In the genomic region with DNA sequence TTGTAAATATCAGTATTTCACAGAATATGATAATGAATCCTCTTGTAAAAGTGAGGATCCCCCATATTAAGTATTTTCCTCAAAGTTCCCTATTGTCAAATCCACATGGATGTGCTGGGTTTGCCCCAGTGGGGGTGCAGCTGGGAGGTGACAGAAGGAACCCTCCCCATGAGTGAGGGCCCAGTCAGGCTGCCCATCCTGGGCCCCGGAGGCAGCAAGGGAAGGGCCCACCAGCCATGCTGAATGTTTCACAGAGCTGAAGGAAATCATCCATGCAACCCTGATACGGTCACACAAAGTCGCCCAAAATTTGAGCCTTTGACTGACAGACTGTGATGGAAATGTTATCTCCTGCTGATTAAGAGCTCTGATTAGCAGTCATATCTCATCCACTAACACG, we compare ENCODE assay signal across 35 cellular contexts. TPM values are rescaled to one million over a fixed set of nuclear protein-coding genes. Genes with fewer than 3 reads are reported as not detected.
"Had no signal": no experiment of that assay in that cellular context is flagged by ENCODE, and none has a peak within 500 bp of the region (broad histone marks: within the 10 kb centered on the region; RNA-seq: fewer than 3 reads in every experiment).

No MANE protein-coding gene starts in this region.

- H3K36me3 Mint-ChIP-seq: activated CD8-positive, alpha-beta memory T cell treated with anti-CD3 and anti-CD28 coated beads, Interleukin-2, amount 10 ng/mL, durations not matched to agents 7 days and 5 days; activated naive CD4-positive, alpha-beta T cell treated with anti-CD3 and anti-CD28 coated beads, Interleukin-2, amount 50 U/mL, for 24 hours had no signal

- H3K36me3 ChIP-seq: adrenal gland, esophagus squamous epithelium had no signal

- H3K27me3 ChIP-seq: adrenal gland, body of pancreas, esophagus squamous epithelium had no signal

- H3K4me3 ChIP-seq: adrenal gland, body of pancreas, esophagus squamous epithelium had no signal

- H3K4me1 Mint-ChIP-seq: activated naive CD8-positive, alpha-beta T cell treated with anti-CD3 and anti-CD28 coated beads for 36 hours; activated naive CD8-positive, alpha-beta T cell treated with anti-CD3 and anti-CD28 coated beads, Interleukin-2, amount 50 U/mL, for 24 hours had no signal

- H3K27ac Mint-ChIP-seq: activated CD4-positive, alpha-beta memory T cell treated with anti-CD3 and anti-CD28 coated beads for 36 hours; activated CD4-positive, alpha-beta T cell treated with anti-CD3 and anti-CD28 coated beads for 36 hours; activated CD4-positive, alpha-beta T cell treated with anti-CD3 and anti-CD28 coated beads, Interleukin-2, amount 10 ng/mL, durations not matched to agents 24 days and 14 days; activated CD8-positive, alpha-beta memory T cell treated with anti-CD3 and anti-CD28 coated beads, Interleukin-2, amount 10 ng/mL, durations not matched to agents 7 days and 5 days; activated CD8-positive, alpha-beta T cell treated with anti-CD3 and anti-CD28 coated beads, Interleukin-2, amount 10 ng/mL, durations not matched to agents 7 days and 5 days; activated naive CD4-positive, alpha-beta T cell treated with anti-CD3 and anti-CD28 coated beads for 36 hours; activated naive CD4-positive, alpha-beta T cell treated with anti-CD3 and anti-CD28 coated beads, Interleukin-2, amount 50 U/mL, for 24 hours; activated naive CD8-positive, alpha-beta T cell treated with anti-CD3 and anti-CD28 coated beads for 36 hours; activated naive CD8-positive, alpha-beta T cell treated with anti-CD3 and anti-CD28 coated beads, Interleukin-2, amount 50 U/mL, for 24 hours; activated T-helper 1 cell treated with anti-CD3 and anti-CD28 coated beads, Interleukin-12 subunit alpha, Interleukin-12 subunit beta, Interleukin-2, Interleukin-4 antibody, amounts not matched to agents 30 ng/mL and 10 ng/mL and 1 ng/mL, durations not matched to agents 14 hours and 24 hours and 36 hours; activated T-helper 2 cell treated with anti-CD3 and anti-CD28 coated beads, Interferon-gamma antibody, Interleukin-2, Interleukin-4, amounts not matched to agents 10 μg/mL and 5 μg/mL and 100 μg/mL, durations not matched to agents 14 hours and 24 hours and 36 hours; effector memory CD8-positive, alpha-beta T cell had no signal

- DNase-seq: activated CD4-positive, alpha-beta memory T cell treated with anti-CD3 and anti-CD28 coated beads for 36 hours; activated CD4-positive, alpha-beta T cell treated with anti-CD3 and anti-CD28 coated beads for 36 hours; activated CD4-positive, alpha-beta T cell treated with anti-CD3 and anti-CD28 coated beads, Interleukin-2, amount 10 ng/mL, durations not matched to agents 24 days and 14 days; activated CD4-positive, CD25-positive, alpha-beta regulatory T cell; activated CD4-positive, CD25-positive, alpha-beta regulatory T cell treated with anti-CD3 and anti-CD28 coated beads, Interleukin-2, amount 50 U/mL, for 72 hours; activated CD8-positive, alpha-beta memory T cell treated with anti-CD3 and anti-CD28 coated beads, Interleukin-2, amount 10 ng/mL, durations not matched to agents 7 days and 5 days; activated CD8-positive, alpha-beta memory T cell treated with anti-CD3 and anti-CD28 coated beads, Interleukin-2, amount 50 U/mL, for 4 hours; activated CD8-positive, alpha-beta T cell treated with anti-CD3 and anti-CD28 coated beads, Interleukin-2, amount 10 ng/mL, durations not matched to agents 7 days and 5 days; activated effector memory CD4-positive, alpha-beta T cell treated with anti-CD3 and anti-CD28 coated beads, Interleukin-2, amount 50 U/mL, for 16 hours; activated naive CD4-positive, alpha-beta T cell treated with anti-CD3 and anti-CD28 coated beads for 36 hours; activated naive CD8-positive, alpha-beta T cell treated with anti-CD3 and anti-CD28 coated beads for 36 hours; activated naive CD8-positive, alpha-beta T cell treated with anti-CD3 and anti-CD28 coated beads, Interleukin-2, amount 50 U/mL, for 24 hours; activated T-cell treated with anti-CD3 and anti-CD28 coated beads, Interleukin-2, amount 50 U/mL, for 1 hour; activated T-cell treated with anti-CD3 and anti-CD28 coated beads, Interleukin-2, amount 50 U/mL, for 48 hours; adrenal gland; amygdala; body of pancreas; caudate nucleus; cortex of kidney; dermis blood vessel endothelial cell; effector CD4-positive, alpha-beta T cell; effector memory CD8-positive, alpha-beta T cell; esophagus squamous epithelium; foreskin melanocyte; T-helper 2 cell had no signal

- H3K4me3 Mint-ChIP-seq: activated CD4-positive, alpha-beta memory T cell treated with anti-CD3 and anti-CD28 coated beads for 36 hours; activated CD4-positive, alpha-beta T cell treated with anti-CD3 and anti-CD28 coated beads for 36 hours; activated CD4-positive, alpha-beta T cell treated with anti-CD3 and anti-CD28 coated beads, Interleukin-2, amount 10 ng/mL, durations not matched to agents 24 days and 14 days; activated CD8-positive, alpha-beta memory T cell treated with anti-CD3 and anti-CD28 coated beads, Interleukin-2, amount 10 ng/mL, durations not matched to agents 7 days and 5 days; activated CD8-positive, alpha-beta T cell treated with anti-CD3 and anti-CD28 coated beads, Interleukin-2, amount 10 ng/mL, durations not matched to agents 7 days and 5 days; activated naive CD4-positive, alpha-beta T cell treated with anti-CD3 and anti-CD28 coated beads for 36 hours; activated naive CD4-positive, alpha-beta T cell treated with anti-CD3 and anti-CD28 coated beads, Interleukin-2, amount 50 U/mL, for 24 hours; activated naive CD8-positive, alpha-beta T cell treated with anti-CD3 and anti-CD28 coated beads for 36 hours; activated naive CD8-positive, alpha-beta T cell treated with anti-CD3 and anti-CD28 coated beads, Interleukin-2, amount 50 U/mL, for 24 hours; activated T-helper 1 cell treated with anti-CD3 and anti-CD28 coated beads, Interleukin-12 subunit alpha, Interleukin-12 subunit beta, Interleukin-2, Interleukin-4 antibody, amounts not matched to agents 30 ng/mL and 10 ng/mL and 1 ng/mL, durations not matched to agents 14 hours and 24 hours and 36 hours; effector memory CD8-positive, alpha-beta T cell had no signal

- H3K27ac ChIP-seq: adrenal gland, body of pancreas, epithelial cell of prostate, esophagus squamous epithelium had no signal

- ATAC-seq: activated CD4-positive, alpha-beta T cell treated with anti-CD3 and anti-CD28 coated beads for 36 hours; activated CD8-positive, alpha-beta memory T cell treated with anti-CD3 and anti-CD28 coated beads, Interleukin-2, amount 10 ng/mL, durations not matched to agents 7 days and 5 days; activated CD8-positive, alpha-beta T cell treated with anti-CD3 and anti-CD28 coated beads, Interleukin-2, amount 10 ng/mL, durations not matched to agents 7 days and 5 days; activated naive CD8-positive, alpha-beta T cell treated with anti-CD3 and anti-CD28 coated beads, Interleukin-2, amount 50 U/mL, for 24 hours; body of pancreas; effector memory CD8-positive, alpha-beta T cell had no signal

RNA-seq across cellular contexts. Expression of a gene that starts 39.7 kb away (rescaled TPM):
- total RNA-seq: activated CD4-positive, alpha-beta memory T cell treated with anti-CD3 and anti-CD28 coated beads for 36 hours; activated CD4-positive, alpha-beta T cell treated with anti-CD3 and anti-CD28 coated beads for 36 hours; activated CD4-positive, alpha-beta T cell treated with anti-CD3 and anti-CD28 coated beads, Interleukin-2, amount 10 ng/mL, durations not matched to agents 24 days and 14 days; activated CD8-positive, alpha-beta memory T cell treated with anti-CD3 and anti-CD28 coated beads for 36 hours; activated CD8-positive, alpha-beta memory T cell treated with anti-CD3 and anti-CD28 coated beads, Interleukin-2, amount 10 ng/mL, durations not matched to agents 7 days and 5 days; activated CD8-positive, alpha-beta T cell treated with anti-CD3 and anti-CD28 coated beads, Interleukin-2, amount 10 ng/mL, durations not matched to agents 7 days and 5 days; activated naive CD4-positive, alpha-beta T cell treated with anti-CD3 and anti-CD28 coated beads for 36 hours; activated naive CD8-positive, alpha-beta T cell treated with anti-CD3 and anti-CD28 coated beads for 36 hours; activated T-helper 1 cell treated with anti-CD3 and anti-CD28 coated beads, Interleukin-12 subunit alpha, Interleukin-12 subunit beta, Interleukin-2, Interleukin-4 antibody, amounts not matched to agents 30 ng/mL and 10 ng/mL and 1 ng/mL, durations not matched to agents 14 hours and 24 hours and 36 hours; activated T-helper 2 cell treated with anti-CD3 and anti-CD28 coated beads, Interferon-gamma antibody, Interleukin-2, Interleukin-4, amounts not matched to agents 10 μg/mL and 5 μg/mL and 100 μg/mL, durations not matched to agents 14 hours and 24 hours and 36 hours; body of pancreas; dermis blood vessel endothelial cell; endothelial cell of umbilical vein; fibroblast of lung; fibroblast of villous mesenchyme; T-helper 1 cell treated with Interleukin-12 subunit alpha and Interleukin-12 subunit beta and Interleukin-4 antibody, amounts not matched to agents 30 ng/mL and 1 ng/mL, for 36 hours had no signal
- polyA plus RNA-seq: endothelial cell of umbilical vein, fibroblast of lung had no signal

RNA-seq across cellular contexts. Expression of a gene that starts 41.8 kb away (rescaled TPM):
- total RNA-seq: activated CD4-positive, alpha-beta memory T cell treated with anti-CD3 and anti-CD28 coated beads for 36 hours; activated CD4-positive, alpha-beta T cell treated with anti-CD3 and anti-CD28 coated beads for 36 hours; activated CD4-positive, alpha-beta T cell treated with anti-CD3 and anti-CD28 coated beads, Interleukin-2, amount 10 ng/mL, durations not matched to agents 24 days and 14 days; activated CD8-positive, alpha-beta memory T cell treated with anti-CD3 and anti-CD28 coated beads for 36 hours; activated CD8-positive, alpha-beta memory T cell treated with anti-CD3 and anti-CD28 coated beads, Interleukin-2, amount 10 ng/mL, durations not matched to agents 7 days and 5 days; activated CD8-positive, alpha-beta T cell treated with anti-CD3 and anti-CD28 coated beads, Interleukin-2, amount 10 ng/mL, durations not matched to agents 7 days and 5 days; activated naive CD4-positive, alpha-beta T cell treated with anti-CD3 and anti-CD28 coated beads for 36 hours; activated naive CD8-positive, alpha-beta T cell treated with anti-CD3 and anti-CD28 coated beads for 36 hours; activated T-helper 1 cell treated with anti-CD3 and anti-CD28 coated beads, Interleukin-12 subunit alpha, Interleukin-12 subunit beta, Interleukin-2, Interleukin-4 antibody, amounts not matched to agents 30 ng/mL and 10 ng/mL and 1 ng/mL, durations not matched to agents 14 hours and 24 hours and 36 hours; activated T-helper 2 cell treated with anti-CD3 and anti-CD28 coated beads, Interferon-gamma antibody, Interleukin-2, Interleukin-4, amounts not matched to agents 10 μg/mL and 5 μg/mL and 100 μg/mL, durations not matched to agents 14 hours and 24 hours and 36 hours; adrenal gland; chondrocyte; dermis blood vessel endothelial cell; endothelial cell of umbilical vein; fibroblast of villous mesenchyme; T-helper 1 cell treated with Interleukin-12 subunit alpha and Interleukin-12 subunit beta and Interleukin-4 antibody, amounts not matched to agents 30 ng/mL and 1 ng/mL, for 36 hours had no signal
- polyA plus RNA-seq: endothelial cell of umbilical vein, fibroblast of lung had no signal
